Comparison of ENCODE assay signal across 8 cellular contexts in genomic region chr4:188532751-188533150, GRCh38.
"Had no signal": no experiment of that assay in that cellular context is flagged by ENCODE, and none has a peak within 500 bp of the region (broad histone marks: within the 10 kb centered on the region; RNA-seq: fewer than 3 reads in every experiment).

No MANE protein-coding gene starts in this region.

- H3K4me2 ChIP-seq: KMS-11 had no signal

- H3K4me3 ChIP-seq: K562 had no signal

- H3K4me3 Mint-ChIP-seq: IgD-negative memory B cell had no signal

- FAIRE-seq: HepG2, HTR-8/SVneo, K562 had no signal

- H3K27me3 Mint-ChIP-seq: IgD-negative memory B cell had no signal

- H3K9ac ChIP-seq: KMS-11 had no signal

- ATAC-seq: HepG2, K562 had no signal

- DNase-seq: KBM-7, KG1 had no signal

- H3K27ac ChIP-seq: HL-60, KMS-11 had no signal

- H3K4me1 Mint-ChIP-seq: IgD-negative memory B cell had no signal

- H3K36me3 Mint-ChIP-seq: IgD-negative memory B cell had no signal
